14 cellular contexts compared by ENCODE assay signal in genomic region chr18:63887424-63887823, GRCh38. TPM values are rescaled to one million over a fixed set of nuclear protein-coding genes. Genes with fewer than 3 reads are reported as not detected.
DNase-seq lines count a peak whose midpoint lies in the region; ATAC-seq and TF ChIP-seq lines count a peak whose summit lies in the region.
"Had no signal": no experiment of that assay in that cellular context is flagged by ENCODE, and none has a peak within 500 bp of the region (broad histone marks: within the 10 kb centered on the region; RNA-seq: fewer than 3 reads in every experiment).

TSS of gene SERPINB2 (plus strand) at chr18:63887705. CDS start at chr18:63891445, 3,740 bp downstream.

- no peaks in the 10 kb centered on the region for H3K4me1 ChIP-seq in mucosa of descending colon (ENCODE audit: low read depth)
- H3K4me1 ChIP-seq: HAP-1, neural progenitor cell had no signal

- H3K9me3 Mint-ChIP-seq in immature natural killer cell: peaks cover 0 to 4% (median 0%) of the 10 kb centered on the region in 6 donors
- H3K9me3 Mint-ChIP-seq: activated T-helper 2 cell treated with anti-CD3 and anti-CD28 coated beads, Interferon-gamma antibody, Interleukin-2, Interleukin-4, amounts not matched to agents 10 μg/mL and 5 μg/mL and 100 μg/mL, durations not matched to agents 14 hours and 24 hours and 36 hours; central memory CD8-positive, alpha-beta T cell; neural progenitor cell had no signal

- no peak for TF ChIP-seq CTCF in foreskin fibroblast (IDR thresholded peaks at IDR 0.05; ENCODE audit: low read depth, low read length)
- no peak for TF ChIP-seq CTCF in mucosa of descending colon (IDR thresholded peaks at IDR 0.05)

- peak; percentile 14 for DNase-seq in CD1c-positive myeloid dendritic cell (ENCODE audit: extremely low spot score)
- DNase-seq in RPMI7951 (ENCODE audit: low read depth): peak; percentile 69
- DNase-seq in foreskin fibroblast: peak; percentile 61 to 79
- no peak for DNase-seq in NCI-H1092 treated with DMSO at 0.1 percent for 48 hours (lab: John Stamatoyannopoulos, UW)
- no peak for DNase-seq in immature natural killer cell
- no peak for DNase-seq in mucosa of descending colon
- DNase-seq: Karpas-422 had no signal

- H3K27me3 Mint-ChIP-seq in immature natural killer cell (ENCODE audit: low read depth in 3 of 3): peaks cover 2 to 9% (median 3%) of the 10 kb centered on the region in 3 donors

- no peak within 1 kb of the TSS for H3K4me3 ChIP-seq in foreskin fibroblast (ENCODE audit: low read depth in 1 of 2, low read length in 2 of 2)
- H3K4me3 ChIP-seq in mucosa of descending colon: no peak within 1 kb of the TSS
- H3K4me3 ChIP-seq: HAP-1, neural progenitor cell had no signal

- no peak within 1 kb of the TSS for H3K27ac Mint-ChIP-seq in immature natural killer cell
- H3K27ac Mint-ChIP-seq: activated T-helper 2 cell treated with anti-CD3 and anti-CD28 coated beads, Interferon-gamma antibody, Interleukin-2, Interleukin-4, amounts not matched to agents 10 μg/mL and 5 μg/mL and 100 μg/mL, durations not matched to agents 14 hours and 24 hours and 36 hours; neural progenitor cell had no signal

- ATAC-seq in GM19395 (IDR thresholded peaks at IDR 0.05; ENCODE audit: unreplicated experiment) (peak; percentile 45), mucosa of descending colon (no peak), HG02588 (IDR thresholded peaks at IDR 0.05; ENCODE audit: unreplicated experiment) (no peak)
- ATAC-seq: left lobe of liver had no signal

- no peaks in the 10 kb centered on the region for H3K9me3 ChIP-seq in mucosa of descending colon
- H3K9me3 ChIP-seq: HAP-1 had no signal

- no peaks in the 10 kb centered on the region for H3K36me3 Mint-ChIP-seq in immature natural killer cell
- H3K36me3 Mint-ChIP-seq: neural progenitor cell had no signal

- no peak within 1 kb of the TSS for H3K4me3 Mint-ChIP-seq in immature natural killer cell
- H3K4me3 Mint-ChIP-seq: central memory CD8-positive, alpha-beta T cell; neural progenitor cell had no signal

- peaks cover 0 to 3% of the 10 kb centered on the region in 2 donors for H3K4me1 Mint-ChIP-seq in immature natural killer cell
- H3K4me1 Mint-ChIP-seq: central memory CD8-positive, alpha-beta T cell; neural progenitor cell had no signal

- intact Hi-C loops in mucosa of descending colon (cut with DNase I, micrococcal nuclease): no loop called here

- no peaks in the 10 kb centered on the region for H3K36me3 ChIP-seq in mucosa of descending colon (ENCODE audit: low read depth)
- H3K36me3 ChIP-seq: HAP-1, neural progenitor cell had no signal

RNA-seq across cellular contexts. Expression of gene SERPINB2, which starts in this region (rescaled TPM):
- total RNA-seq in RPMI7951 (2014; rRNA removed; shearing (Covaris generic)): 20.3 and 20.5 TPM in 2 replicates
- not detected for polyA plus RNA-seq in immature natural killer cell
- total RNA-seq in mucosa of descending colon: not detected
- total RNA-seq: activated T-helper 2 cell treated with anti-CD3 and anti-CD28 coated beads, Interferon-gamma antibody, Interleukin-2, Interleukin-4, amounts not matched to agents 10 μg/mL and 5 μg/mL and 100 μg/mL, durations not matched to agents 14 hours and 24 hours and 36 hours; left lobe of liver had no signal

Comparison
In these comparisons a context has a peak if more than half of its experiments do, and no peak if none do; other contexts are left out.
1. RNA of gene SERPINB2 (total RNA-seq): 20.3 to 20.5 TPM in RPMI7951; not detected in mucosa of descending colon; every median in the first group is over 10 times any median in the second.
2. DNase-seq: peak in CD1c-positive myeloid dendritic cell (single experiment), RPMI7951 (single experiment) and foreskin fibroblast (2 of 2); none in NCI-H1092 treated with DMSO at 0.1 percent for 48 hours (single experiment), immature natural killer cell (0 of 3) and mucosa of descending colon (0 of 3).